8 cellular contexts compared by ENCODE assay signal in genomic region chr5:151772868-151773561, GRCh38. TPM values are rescaled to one million over a fixed set of nuclear protein-coding genes. Genes with fewer than 3 reads are reported as not detected.
A peak's percentile ranks its signal among the peaks of the same experiment; 100 is the strongest.
DNase-seq lines count a peak whose midpoint lies in the region; ATAC-seq and TF ChIP-seq lines count a peak whose summit lies in the region.

No MANE protein-coding gene starts in this region.

- POLR2A ChIA-PET in PC-3 (lab: Charles Lee; ENCODE audit: unreplicated experiment) = no interaction called here

- H3K9ac ChIP-seq in PC-3 (ENCODE audit: low read length) (peak overlapping the region; percentile 89), endocrine pancreas (ENCODE audit: control insufficient read depth, insufficient read depth, low read length) (peak overlapping the region; percentile 97)

- H3K4me2 ChIP-seq in PC-3 (ENCODE audit: low read length) = peak overlapping the region; percentile 89

- H3K4me3 ChIP-seq in PC-3 (ENCODE audit: low read length) (peak overlapping the region; percentile 85), endocrine pancreas (ENCODE audit: control insufficient read depth, insufficient read depth, low read length) (peak overlapping the region; percentile 97)

- peaks cover 42% of the 10 kb centered on the region for H3K4me1 Mint-ChIP-seq in activated CD4-positive, alpha-beta T cell treated with anti-CD3 and anti-CD28 coated beads, Interleukin-2, amount 10 ng/mL, durations not matched to agents 24 days and 14 days
- peaks cover 41 to 54% of the 10 kb centered on the region in 2 donors for H3K4me1 Mint-ChIP-seq in natural killer cell treated with Interleukin-12 subunit alpha and Interleukin-12 subunit beta and Interleukin-15 and Interleukin-18, amount 100 ng/mL, for 72 hours (ENCODE audit: low read depth in 2 of 2)
- H3K4me1 Mint-ChIP-seq in stimulated activated effector memory CD8-positive, alpha-beta T cell treated with anti-CD3 and anti-CD28 coated beads, Interleukin-12 subunit alpha, Interleukin-12 subunit beta, amount 100 ng/mL, for 72 hours = peaks cover 40% of the 10 kb centered on the region

- peak overlapping the region; percentile 92 for H3K27ac Mint-ChIP-seq in activated CD4-positive, alpha-beta T cell treated with anti-CD3 and anti-CD28 coated beads, Interleukin-2, amount 10 ng/mL, durations not matched to agents 24 days and 14 days
- H3K27ac Mint-ChIP-seq in natural killer cell treated with Interleukin-12 subunit alpha and Interleukin-12 subunit beta and Interleukin-15 and Interleukin-18, amount 100 ng/mL, for 72 hours = no peak overlapping the region
- no peak overlapping the region for H3K27ac Mint-ChIP-seq in stimulated activated effector memory CD8-positive, alpha-beta T cell treated with anti-CD3 and anti-CD28 coated beads, Interleukin-12 subunit alpha, Interleukin-12 subunit beta, amount 100 ng/mL, for 72 hours

- TSS peak; percentile 44 for BruUV-seq in PC-3 (replicated peaks; lab: Mats Ljungman, UMichigan)

- H3K36me3 Mint-ChIP-seq in activated CD4-positive, alpha-beta T cell treated with anti-CD3 and anti-CD28 coated beads, Interleukin-2, amount 10 ng/mL, durations not matched to agents 24 days and 14 days (ENCODE audit: low read depth) = peaks cover 43% of the 10 kb centered on the region
- H3K36me3 Mint-ChIP-seq in natural killer cell treated with Interleukin-12 subunit alpha and Interleukin-12 subunit beta and Interleukin-15 and Interleukin-18, amount 100 ng/mL, for 72 hours = peaks cover 13% of the 10 kb centered on the region
- peaks cover 45% of the 10 kb centered on the region for H3K36me3 Mint-ChIP-seq in stimulated activated effector memory CD8-positive, alpha-beta T cell treated with anti-CD3 and anti-CD28 coated beads, Interleukin-12 subunit alpha, Interleukin-12 subunit beta, amount 100 ng/mL, for 72 hours

- H3F3A ChIP-seq in PC-3 (ENCODE audit: low read length, unreplicated experiment) = no peaks in the 10 kb centered on the region

- H3K4me1 ChIP-seq in PC-3 (ENCODE audit: insufficient read depth, low read length) = peaks cover 28% of the 10 kb centered on the region
- H3K4me1 ChIP-seq in endocrine pancreas (ENCODE audit: control insufficient read depth, insufficient read depth, low read length) = peaks cover 15% of the 10 kb centered on the region

- CTCF ChIA-PET in PC-3 (lab: Charles Lee) = no interaction called here

- no peak for DNase-seq in activated CD4-positive, alpha-beta T cell treated with anti-CD3 and anti-CD28 coated beads, Interleukin-2, amount 10 ng/mL, durations not matched to agents 24 days and 14 days
- DNase-seq in activated CD4-positive, alpha-beta T cell treated with anti-CD3 and anti-CD28 coated beads, Interleukin-2, amount 50 U/mL, for 48 hours = no peak
- DNase-seq in PC-3 = peak; percentile 35
- DNase-seq in natural killer cell treated with Interleukin-12 subunit alpha and Interleukin-12 subunit beta and Interleukin-15 and Interleukin-18, amount 100 ng/mL, for 72 hours (ENCODE audit: low spot score) = no peak
- DNase-seq in stimulated activated effector memory CD8-positive, alpha-beta T cell treated with anti-CD3 and anti-CD28 coated beads, Interleukin-12 subunit alpha, Interleukin-12 subunit beta, amount 100 ng/mL, for 72 hours (ENCODE audit: low spot score in 2 of 2) = no peak
- no peak for DNase-seq in H4 (ENCODE audit: low spot score)

- no peak for TF ChIP-seq CTCF in PC-3 (conservative IDR thresholded peaks at IDR 0.05; ENCODE audit: low read depth, low read length)

- H3K9me3 Mint-ChIP-seq in activated CD4-positive, alpha-beta T cell treated with anti-CD3 and anti-CD28 coated beads, Interleukin-2, amount 10 ng/mL, durations not matched to agents 24 days and 14 days = no peaks in the 10 kb centered on the region
- no peaks in the 10 kb centered on the region for H3K9me3 Mint-ChIP-seq in natural killer cell treated with Interleukin-12 subunit alpha and Interleukin-12 subunit beta and Interleukin-15 and Interleukin-18, amount 100 ng/mL, for 72 hours
- no peaks in the 10 kb centered on the region for H3K9me3 Mint-ChIP-seq in stimulated activated effector memory CD8-positive, alpha-beta T cell treated with anti-CD3 and anti-CD28 coated beads, Interleukin-12 subunit alpha, Interleukin-12 subunit beta, amount 100 ng/mL, for 72 hours

- no peak for ATAC-seq in PC-3
- no peak for ATAC-seq in natural killer cell treated with Interleukin-12 subunit alpha and Interleukin-12 subunit beta and Interleukin-15 and Interleukin-18, amount 100 ng/mL, for 72 hours
- no peak for ATAC-seq in GM19328 (IDR thresholded peaks at IDR 0.05; ENCODE audit: unreplicated experiment)
- ATAC-seq in stimulated activated effector memory CD8-positive, alpha-beta T cell treated with anti-CD3 and anti-CD28 coated beads, Interleukin-12 subunit alpha, Interleukin-12 subunit beta, amount 100 ng/mL, for 72 hours = no peak

- H3K27me3 Mint-ChIP-seq in activated CD4-positive, alpha-beta T cell treated with anti-CD3 and anti-CD28 coated beads, Interleukin-2, amount 10 ng/mL, durations not matched to agents 24 days and 14 days = no peaks in the 10 kb centered on the region
- H3K27me3 Mint-ChIP-seq in natural killer cell treated with Interleukin-12 subunit alpha and Interleukin-12 subunit beta and Interleukin-15 and Interleukin-18, amount 100 ng/mL, for 72 hours = no peaks in the 10 kb centered on the region

- H3K27ac ChIP-seq in PC-3 (ENCODE audit: low read length) = peak overlapping the region; percentile 44

- no peaks in the 10 kb centered on the region for H3K27me3 ChIP-seq in PC-3 (ENCODE audit: low read length)
- H3K27me3 ChIP-seq in endocrine pancreas (ENCODE audit: control insufficient read depth, insufficient read depth, low read length) = no peaks in the 10 kb centered on the region

- no peaks in the 10 kb centered on the region for H3K9me2 ChIP-seq in PC-3 (replicated peaks; ENCODE audit: low read length)

- H4K20me1 ChIP-seq in PC-3 (ENCODE audit: low read length) = peaks cover 58% of the 10 kb centered on the region

- H3K36me3 ChIP-seq in PC-3 (ENCODE audit: low read depth, low read length) (peaks cover 19% of the 10 kb centered on the region), endocrine pancreas (ENCODE audit: control insufficient read depth, insufficient read depth, low read length) (peaks cover 2% of the 10 kb centered on the region)

- peaks cover 67% of the 10 kb centered on the region for H3K79me2 ChIP-seq in PC-3 (ENCODE audit: low read length)

- H3K9me3 ChIP-seq in PC-3 (ENCODE audit: low read length) (no peaks in the 10 kb centered on the region), endocrine pancreas (ENCODE audit: control insufficient read depth, low read length) (no peaks in the 10 kb centered on the region)

- intact Hi-C loops in activated CD4-positive, alpha-beta T cell treated with anti-CD3 and anti-CD28 coated beads, Interleukin-2, amount 10 ng/mL, durations not matched to agents 24 days and 14 days (cut with micrococcal nuclease) = loop anchor here (5.0 to 10.0 kb wide), 2 partner anchors 618 to 691 kb away; partner anchors contain the start of genes ANXA6 and TNIP1
- intact Hi-C loops in PC-3 (cut with micrococcal nuclease) = no loop called here

- peak overlapping the region; percentile 98 for H3K4me3 Mint-ChIP-seq in activated CD4-positive, alpha-beta T cell treated with anti-CD3 and anti-CD28 coated beads, Interleukin-2, amount 10 ng/mL, durations not matched to agents 24 days and 14 days
- peak overlapping the region; percentile 82 for H3K4me3 Mint-ChIP-seq in natural killer cell treated with Interleukin-12 subunit alpha and Interleukin-12 subunit beta and Interleukin-15 and Interleukin-18, amount 100 ng/mL, for 72 hours
- H3K4me3 Mint-ChIP-seq in stimulated activated effector memory CD8-positive, alpha-beta T cell treated with anti-CD3 and anti-CD28 coated beads, Interleukin-12 subunit alpha, Interleukin-12 subunit beta, amount 100 ng/mL, for 72 hours = no peak overlapping the region

- no peak overlapping the region for H2AFZ ChIP-seq in PC-3 (ENCODE audit: low read length)

RNA-seq across cellular contexts. Expression of gene G3BP1, which starts 1.3 kb away (rescaled TPM):
- 362 and 367 TPM in 2 replicates for total RNA-seq in activated CD4-positive, alpha-beta T cell treated with anti-CD3 and anti-CD28 coated beads, Interleukin-2, amount 10 ng/mL, durations not matched to agents 24 days and 14 days
- total RNA-seq in PC-3 (2014; rRNA removed) = 133 and 157 TPM in 2 replicates
- 100 to 1,000 TPM; 237 to 290 TPM for total RNA-seq in natural killer cell treated with Interleukin-12 subunit alpha and Interleukin-12 subunit beta and Interleukin-15 and Interleukin-18, amount 100 ng/mL, for 72 hours
- 113 and 129 TPM in 2 replicates for total RNA-seq in H4 (2014; rRNA removed; shearing (Covaris generic))

RNA-seq across cellular contexts. Expression of gene ATOX1, which starts 14.6 kb away (rescaled TPM):
- 75.6 and 78.4 TPM in 2 replicates for total RNA-seq in activated CD4-positive, alpha-beta T cell treated with anti-CD3 and anti-CD28 coated beads, Interleukin-2, amount 10 ng/mL, durations not matched to agents 24 days and 14 days
- total RNA-seq in PC-3 (2014; rRNA removed) = 81.4 and 122 TPM in 2 replicates
- 10 to 100 TPM; 60.0 to 84.9 TPM for total RNA-seq in natural killer cell treated with Interleukin-12 subunit alpha and Interleukin-12 subunit beta and Interleukin-15 and Interleukin-18, amount 100 ng/mL, for 72 hours
- 85.3 and 121 TPM in 2 replicates for total RNA-seq in H4 (2014; rRNA removed; shearing (Covaris generic))
